In the genomic region with DNA sequence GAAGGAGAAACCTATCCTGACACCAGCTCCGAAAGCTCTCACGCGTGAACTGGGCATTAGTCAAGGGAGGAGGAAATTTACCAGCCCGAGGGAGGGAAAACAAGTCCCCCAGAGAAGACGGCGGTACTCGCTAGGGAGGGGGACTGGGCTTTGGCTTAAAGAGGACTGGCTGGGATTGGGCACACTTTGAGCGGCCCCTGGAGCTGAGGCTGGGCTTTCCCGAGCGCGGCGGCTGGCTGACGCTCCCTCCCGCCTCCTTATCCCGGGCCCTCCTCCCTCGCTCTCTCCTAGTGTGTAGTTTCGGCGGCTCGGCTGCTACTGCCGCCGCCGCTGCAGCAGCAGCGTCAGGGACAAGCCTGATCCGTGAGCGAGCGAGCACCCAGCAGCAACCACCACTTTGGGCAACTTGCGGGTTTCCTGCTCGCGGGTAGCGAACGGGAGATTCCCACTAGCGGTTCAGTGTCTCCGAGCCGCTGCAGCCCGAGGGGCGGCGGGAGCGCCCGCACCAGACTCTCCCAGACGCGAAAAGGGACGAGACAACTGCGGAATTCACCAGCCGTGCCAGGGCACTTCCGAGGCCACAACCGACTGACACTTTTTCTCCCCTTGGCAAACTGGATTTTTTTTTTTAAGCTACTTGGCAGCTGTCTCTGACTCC, we compare ENCODE assay signal across 9 cellular contexts. TPM values are rescaled to one million over a fixed set of nuclear protein-coding genes. Genes with fewer than 3 reads are reported as not detected.
DNase-seq lines count a peak whose midpoint lies in the region; ATAC-seq, FAIRE-seq and TF ChIP-seq lines count a peak whose summit lies in the region.
"Had no signal": no experiment of that assay in that cellular context is flagged by ENCODE, and none has a peak within 500 bp of the region (broad histone marks: within the 10 kb centered on the region; RNA-seq: fewer than 3 reads in every experiment).

No MANE protein-coding gene starts in this region.

- 1% methylated on average over 28 of the region's 46 CpGs for WGBS in A549 (ENCODE audit: missing lambda C conversion rate)
- WGBS in ectodermal cell, 2 experiments: 0% methylated on average over 46 of the region's 46 CpGs
- WGBS in right lobe of liver (ENCODE audit: insufficient coverage, low coverage, low lambda C conversion rate, missing lambda C conversion rate): 0% methylated on average over 17 of the region's 46 CpGs

- H3K27ac ChIP-seq in A549: no peak overlapping the region
- H3K27ac ChIP-seq in ectodermal cell (ENCODE audit: insufficient read depth, low read depth, low read length, poor library complexity, severe bottlenecking): peak overlapping the region; percentile 91
- peak overlapping the region in 1 of 3 donors; percentile 62 for H3K27ac ChIP-seq in right lobe of liver
- H3K27ac ChIP-seq in tibial artery: peak overlapping the region; percentile 81 to 82
- H3K27ac ChIP-seq: neutrophil had no signal

- H3K9me3 ChIP-seq in A549 (no peaks in the 10 kb centered on the region), ectodermal cell (ENCODE audit: control insufficient read depth, low read length) (no peaks in the 10 kb centered on the region), right lobe of liver (no peaks in the 10 kb centered on the region), tibial artery (no peaks in the 10 kb centered on the region)
- H3K9me3 ChIP-seq: neutrophil had no signal

- peak overlapping the region; percentile 41 for H3K4me3 ChIP-seq in A549
- H3K4me3 ChIP-seq in GM08714 (ENCODE audit: low read length): peak overlapping the region; percentile 46
- peak overlapping the region; percentile 48 for H3K4me3 ChIP-seq in ectodermal cell (ENCODE audit: insufficient read depth, low read depth, low read length)
- H3K4me3 ChIP-seq in right lobe of liver: peak overlapping the region; percentile 16 to 36 (median 32)
- peak overlapping the region; percentile 73 to 76 for H3K4me3 ChIP-seq in tibial artery

- DNase-seq in A549 (ENCODE audit: low read depth in 1 of 2, low spot score in 1 of 2) (peak; percentile 16 to 18), OCI-M1 (lab: John Stamatoyannopoulos, UW) (peak; percentile 47), right lobe of liver (peak in 1 of 3 donors; percentile 30), tibial artery (peak; percentile 72 to 90), NOMO-1 treated with DMSO at 0.1 percent for 48 hours (lab: John Stamatoyannopoulos, UW; ENCODE audit: unreplicated experiment) (no peak)

- intact Hi-C loops in right lobe of liver (cut with DNase I): no loop called here
- intact Hi-C loops in tibial artery (cut with DNase I; ENCODE audit: low total_unique reads): loop anchor here (10.0 kb wide), 1 partner anchor 355 kb away; no protein-coding TSS in a partner anchor

- H3K36me3 ChIP-seq in ectodermal cell (ENCODE audit: control insufficient read depth, insufficient read depth, low read length) (no peaks in the 10 kb centered on the region), right lobe of liver (no peaks in the 10 kb centered on the region), tibial artery (no peaks in the 10 kb centered on the region)
- H3K36me3 ChIP-seq: neutrophil had no signal

- CTCF ChIA-PET in A549 (lab: Yijun Ruan, JAX): no interaction called here

- TF ChIP-seq POLR2A in A549 (IDR thresholded peaks at IDR 0.05; ENCODE audit: low read length) (no peak), right lobe of liver (IDR thresholded peaks at IDR 0.05) (no peak)

- H3K4me1 ChIP-seq in A549 (peaks cover 5% of the 10 kb centered on the region; the same call in 1 of the 3 replicates), ectodermal cell (ENCODE audit: control insufficient read depth, insufficient read depth, low read length) (peaks cover 10% of the 10 kb centered on the region), right lobe of liver (peaks cover 0 to 15% (median 0%) of the 10 kb centered on the region in 4 donors), tibial artery (peaks cover 0 to 23% (median 0%) of the 10 kb centered on the region in 4 donors)

- no peak for TF ChIP-seq CTCF in A549 (IDR thresholded peaks at IDR 0.05)
- no peak for TF ChIP-seq CTCF in right lobe of liver (IDR thresholded peaks at IDR 0.05)
- TF ChIP-seq CTCF in tibial artery (IDR thresholded peaks at IDR 0.05): no peak

- H3K4me2 ChIP-seq in A549: peak overlapping the region; percentile 91

- no peak for TF ChIP-seq RAD21 in A549 (conservative IDR thresholded peaks at IDR 0.05 in 1 of 2, IDR thresholded peaks at IDR 0.05 in 1 of 2)

- POLR2A ChIA-PET in A549 (lab: Yijun Ruan, JAX): no interaction called here

- peaks cover 47% of the 10 kb centered on the region for H3K27me3 ChIP-seq in ectodermal cell (ENCODE audit: control insufficient read depth, insufficient read depth, low read length, poor library complexity, severe bottlenecking)
- peaks cover 0 to 7% of the 10 kb centered on the region in 2 donors for H3K27me3 ChIP-seq in right lobe of liver
- no peaks in the 10 kb centered on the region for H3K27me3 ChIP-seq in tibial artery

- no peak for FAIRE-seq in A549 (lab: Jason Lieb, UNC)

- no peak for TF ChIP-seq EP300 in A549 (IDR thresholded peaks at IDR 0.05)

- ATAC-seq in A549 (peak; percentile 47 to 64; a peak in 5 of 6 replicates), right lobe of liver (peak; percentile 24 to 42 (median 30)), HG03108 (IDR thresholded peaks at IDR 0.05; ENCODE audit: unreplicated experiment) (no peak)

TF ChIP-seq in A549, 52 proteins besides CTCF, POLR2A, EP300 and RAD21:
- no peak for TF ChIP-seq POLR2AphosphoS2 (conservative IDR thresholded peaks at IDR 0.05; ENCODE audit: low read length)
- TF ChIP-seq MAFK (IDR thresholded peaks at IDR 0.05; ENCODE audit: partially characterized antibody): no peak
- no peak for TF ChIP-seq NR3C1 (IDR thresholded peaks at IDR 0.05)
- TF ChIP-seq, protein P1, sequence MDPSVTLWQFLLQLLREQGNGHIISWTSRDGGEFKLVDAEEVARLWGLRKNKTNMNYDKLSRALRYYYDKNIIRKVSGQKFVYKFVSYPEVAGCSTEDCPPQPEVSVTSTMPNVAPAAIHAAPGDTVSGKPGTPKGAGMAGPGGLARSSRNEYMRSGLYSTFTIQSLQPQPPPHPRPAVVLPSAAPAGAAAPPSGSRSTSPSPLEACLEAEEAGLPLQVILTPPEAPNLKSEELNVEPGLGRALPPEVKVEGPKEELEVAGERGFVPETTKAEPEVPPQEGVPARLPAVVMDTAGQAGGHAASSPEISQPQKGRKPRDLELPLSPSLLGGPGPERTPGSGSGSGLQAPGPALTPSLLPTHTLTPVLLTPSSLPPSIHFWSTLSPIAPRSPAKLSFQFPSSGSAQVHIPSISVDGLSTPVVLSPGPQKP (IDR thresholded peaks at IDR 0.05; ENCODE audit: low read depth, low read length): no peak
- TF ChIP-seq ZNF302 (CRISPR knock-in tag; IDR thresholded peaks at IDR 0.05): no peak
- TF ChIP-seq CHD2 (IDR thresholded peaks at IDR 0.05; ENCODE audit: low read length, partially characterized antibody): no peak
- no peak for TF ChIP-seq CBX8 (IDR thresholded peaks at IDR 0.05)
- no peak for TF ChIP-seq SREBF2 (IDR thresholded peaks at IDR 0.05)
- TF ChIP-seq, protein P2, sequence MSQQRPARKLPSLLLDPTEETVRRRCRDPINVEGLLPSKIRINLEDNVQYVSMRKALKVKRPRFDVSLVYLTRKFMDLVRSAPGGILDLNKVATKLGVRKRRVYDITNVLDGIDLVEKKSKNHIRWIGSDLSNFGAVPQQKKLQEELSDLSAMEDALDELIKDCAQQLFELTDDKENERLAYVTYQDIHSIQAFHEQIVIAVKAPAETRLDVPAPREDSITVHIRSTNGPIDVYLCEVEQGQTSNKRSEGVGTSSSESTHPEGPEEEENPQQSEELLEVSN (IDR thresholded peaks at IDR 0.05; ENCODE audit: borderline replicate concordance, low read depth): no peak
- no peak for TF ChIP-seq HOXA7 (CRISPR knock-in tag; IDR thresholded peaks at IDR 0.05)
- TF ChIP-seq HOXB13 (CRISPR knock-in tag; IDR thresholded peaks at IDR 0.05; ENCODE audit: low read depth): no peak

RNA-seq across cellular contexts. Expression of a gene that starts 0.7 kb away (rescaled TPM):
- 0.16 and 0.19 TPM in 2 replicates for polyA plus RNA-seq in A549 (2011; rRNA removed)
- 0.08 and 0.12 TPM in 2 replicates for polyA plus RNA-seq in A549 (2012; cell fraction: cytosol; rRNA removed)
- 0.06 and 0.10 TPM in 2 replicates for polyA plus RNA-seq in A549 (2012; cell fraction: nucleus; rRNA removed)
- 0.04 TPM in 2 of 3 replicates, not detected in the other for polyA plus RNA-seq in A549 (2017; fragmentation: RNase III; extraction: RNeasy Plus Mini Kit Qiagen cat#74134 plus additional on column Dnase treatment)
- 0.24 and 0.37 TPM in 2 replicates for polyA minus RNA-seq in A549 (2011; rRNA and poly(A)+ RNA removed)
- polyA plus RNA-seq in ectodermal cell (2013, experiment 1 of 4): 14.6 TPM
- 12.1 TPM for polyA plus RNA-seq in ectodermal cell (2013, experiment 2 of 4)
- polyA plus RNA-seq in ectodermal cell (2013, experiment 3 of 4): 11.7 TPM
- 13.4 TPM for polyA plus RNA-seq in ectodermal cell (2013, experiment 4 of 4)
- total RNA-seq in right lobe of liver: 1 to 10 TPM in 3 of 6 experiments, under 1 TPM in 3; 0.43 to 2.2 (median 1.1) TPM

Comparison
In these comparisons a context has a peak if more than half of its experiments do, and no peak if none do; other contexts are left out.
1. H3K27ac ChIP-seq: peak in ectodermal cell (single experiment) and tibial artery (2 of 2); none in A549 (0 of 2).
2. Peak in every context shown above with its lines, with median percentiles within 50 percentile points of each other: H3K4me3 ChIP-seq.